In the genomic region with DNA sequence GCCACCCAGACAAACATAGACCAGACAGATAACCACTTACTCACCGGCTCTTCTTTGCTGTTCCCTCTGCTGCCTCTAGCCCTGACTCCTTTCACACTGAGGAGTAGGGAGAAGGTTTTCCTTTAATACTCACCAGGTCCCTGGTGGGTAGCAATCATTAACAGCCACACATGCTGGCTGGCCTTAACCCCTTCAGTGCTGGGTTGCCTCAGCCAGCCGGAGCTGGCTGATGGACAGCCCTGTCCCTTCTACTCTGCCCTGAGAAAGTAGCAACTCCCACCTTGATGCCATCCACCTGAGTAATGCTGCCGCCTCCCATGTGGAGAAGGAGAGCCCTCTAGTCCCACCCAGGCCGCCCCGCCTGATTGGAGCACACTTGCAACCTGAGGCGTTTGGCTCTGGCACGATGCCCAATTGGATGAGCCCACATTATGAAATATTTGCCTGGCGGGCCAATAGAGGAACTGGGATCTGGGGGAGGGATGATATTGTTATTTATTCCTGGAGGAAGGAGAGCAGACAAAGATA, we compare ENCODE assay signal across 8 cellular contexts.
A peak's percentile ranks its signal among the peaks of the same experiment; 100 is the strongest.
DNase-seq lines count a peak whose midpoint lies in the region; ATAC-seq and TF ChIP-seq lines count a peak whose summit lies in the region.

No MANE protein-coding gene starts in this region.

- no peaks in the 10 kb centered on the region for H3K9me3 Mint-ChIP-seq in natural killer cell treated with Interleukin-12 subunit alpha and Interleukin-12 subunit beta and Interleukin-15 and Interleukin-18, amount 100 ng/mL, for 72 hours

- TF ChIP-seq CTCF in WERI-Rb-1 (IDR thresholded peaks at IDR 0.05; ENCODE audit: low read depth, low read length): no peak

- no peak for ATAC-seq in natural killer cell treated with Interleukin-12 subunit alpha and Interleukin-12 subunit beta and Interleukin-15 and Interleukin-18, amount 100 ng/mL, for 72 hours
- no peak for ATAC-seq in GM18861 (IDR thresholded peaks at IDR 0.05; ENCODE audit: unreplicated experiment)
- no peak for ATAC-seq in GM18873 (IDR thresholded peaks at IDR 0.05; ENCODE audit: low FRiP score, unreplicated experiment)

- peak overlapping the region; percentile 87 for H3K4me3 Mint-ChIP-seq in natural killer cell treated with Interleukin-12 subunit alpha and Interleukin-12 subunit beta and Interleukin-15 and Interleukin-18, amount 100 ng/mL, for 72 hours

- DNase-seq in DMS79 (lab: John Stamatoyannopoulos, UW): peak; percentile 73
- DNase-seq in NCI-H2196 treated with DMSO at 0.1 percent for 48 hours (lab: John Stamatoyannopoulos, UW; ENCODE audit: unreplicated experiment): peak; percentile 74
- peak; percentile 77 for DNase-seq in epithelial cell of prostate (ENCODE audit: low read depth, low spot score)
- no peak for DNase-seq in natural killer cell treated with Interleukin-12 subunit alpha and Interleukin-12 subunit beta and Interleukin-15 and Interleukin-18, amount 100 ng/mL, for 72 hours (ENCODE audit: low spot score)
- no peak for DNase-seq in WERI-Rb-1
- DNase-seq in KG1 (lab: John Stamatoyannopoulos, UW): no peak

- peaks cover 20 to 26% of the 10 kb centered on the region in 2 donors for H3K4me1 Mint-ChIP-seq in natural killer cell treated with Interleukin-12 subunit alpha and Interleukin-12 subunit beta and Interleukin-15 and Interleukin-18, amount 100 ng/mL, for 72 hours (ENCODE audit: low read depth in 2 of 2)

- no peaks in the 10 kb centered on the region for H3K36me3 ChIP-seq in WERI-Rb-1

- H3K9me3 ChIP-seq in WERI-Rb-1 (ENCODE audit: severe bottlenecking): no peaks in the 10 kb centered on the region

- H3K4me3 ChIP-seq in WERI-Rb-1 (ENCODE audit: low read depth, low read length): no peak overlapping the region

- no peaks in the 10 kb centered on the region for H3K36me3 Mint-ChIP-seq in natural killer cell treated with Interleukin-12 subunit alpha and Interleukin-12 subunit beta and Interleukin-15 and Interleukin-18, amount 100 ng/mL, for 72 hours

- peaks cover 13 to 18% of the 10 kb centered on the region in 2 donors for H3K27me3 Mint-ChIP-seq in natural killer cell treated with Interleukin-12 subunit alpha and Interleukin-12 subunit beta and Interleukin-15 and Interleukin-18, amount 100 ng/mL, for 72 hours

- H3K27ac Mint-ChIP-seq in natural killer cell treated with Interleukin-12 subunit alpha and Interleukin-12 subunit beta and Interleukin-15 and Interleukin-18, amount 100 ng/mL, for 72 hours: peak overlapping the region in 1 of 2 donors; percentile 65

- no peaks in the 10 kb centered on the region for H3K27me3 ChIP-seq in WERI-Rb-1 (ENCODE audit: insufficient read depth, low read depth, severe bottlenecking)

- peak overlapping the region; percentile 61 for H3K27ac ChIP-seq in epithelial cell of prostate
- no peak overlapping the region for H3K27ac ChIP-seq in WERI-Rb-1

Comparison
In these comparisons a context has a peak if more than half of its experiments do, and no peak if none do; other contexts are left out.
1. DNase-seq: peak in DMS79 (single experiment), NCI-H2196 treated with DMSO at 0.1 percent for 48 hours (single experiment) and epithelial cell of prostate (single experiment); none in natural killer cell treated with Interleukin-12 subunit alpha and Interleukin-12 subunit beta and Interleukin-15 and Interleukin-18, amount 100 ng/mL, for 72 hours (single experiment), WERI-Rb-1 (single experiment) and KG1 (single experiment).